In the genomic region with DNA sequence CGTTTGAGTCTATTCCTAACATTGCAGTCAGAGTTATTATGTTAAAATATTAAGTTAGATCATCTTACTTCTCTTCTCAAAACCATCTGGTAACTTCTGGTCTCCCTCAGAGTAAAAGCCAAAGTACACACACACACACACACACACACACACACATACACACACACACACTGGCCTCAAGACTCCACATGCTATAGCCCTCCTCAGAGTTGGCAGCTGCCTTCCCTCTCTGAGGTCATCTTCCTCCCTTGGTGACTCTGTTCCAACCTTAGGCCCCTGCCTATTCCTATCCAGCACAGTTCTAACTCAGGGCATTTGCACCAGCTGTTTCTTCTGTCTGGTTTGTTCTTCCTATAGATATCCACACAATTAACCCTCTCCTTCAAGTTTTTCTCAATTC, we compare ENCODE assay signal across 28 cellular contexts.
DNase-seq lines count a peak whose midpoint lies in the region; ATAC-seq and TF ChIP-seq lines count a peak whose summit lies in the region.
"Had no signal": no experiment of that assay in that cellular context is flagged by ENCODE, and none has a peak within 500 bp of the region (broad histone marks: within the 10 kb centered on the region; RNA-seq: fewer than 3 reads in every experiment).

No MANE protein-coding gene starts in this region.

- in situ Hi-C loops in HAP-1 (cut with MboI; ENCODE audit: low sequenced_read_pairs), result no loop called here

- CTCF ChIA-PET in HEK293 (lab: Yijun Ruan, JAX), result interaction anchor here (2.2 kb wide), 1 partner anchor 15 kb away, joined by 7 read pairs; no protein-coding TSS in a partner anchor

- peak overlapping the region; percentile 4 to 66 (median 49) for H3K27ac Mint-ChIP-seq in nephron
- H3K27ac Mint-ChIP-seq in progenitor cell of endocrine pancreas, result no peak overlapping the region
- H3K27ac Mint-ChIP-seq: activated naive CD4-positive, alpha-beta T cell treated with anti-CD3 and anti-CD28 coated beads, Interleukin-2, amount 50 U/mL, for 72 hours; activated T-helper 2 cell treated with anti-CD3 and anti-CD28 coated beads, Interferon-gamma antibody, Interleukin-2, Interleukin-4, amounts not matched to agents 10 μg/mL and 5 μg/mL and 100 μg/mL, durations not matched to agents 14 hours and 24 hours and 36 hours; GM23338; stimulated activated naive CD8-positive, alpha-beta T cell treated with anti-CD3 and anti-CD28 coated beads, Interleukin-15, amount 100 ng/mL, for 72 hours had no signal

- DNase-seq in adipocyte (ENCODE audit: low read depth) (peak; percentile 31), fibroblast of gingiva (ENCODE audit: low read depth) (peak; percentile 92), HAP-1 (ENCODE audit: low spot score in 2 of 2) (no peak), cerebellar nuclear complex (lab: John Stamatoyannopoulos, UW) (no peak), progenitor cell of endocrine pancreas (ENCODE audit: low spot score, unreplicated experiment) (no peak)
- no peak for DNase-seq in stimulated activated naive CD8-positive, alpha-beta T cell treated with anti-CD3 and anti-CD28 coated beads, Interleukin-15, Interleukin-2, amounts not matched to agents 100 U/mL and 50 U/mL, for 24 hours
- DNase-seq: activated CD4-positive, alpha-beta T cell treated with anti-CD3 and anti-CD28 coated beads, Interleukin-2, amount 50 U/mL, for 48 hours; activated CD4-positive, CD25-positive, alpha-beta regulatory T cell; activated CD8-positive, alpha-beta memory T cell treated with anti-CD3 and anti-CD28 coated beads, Interleukin-2, amount 50 U/mL, for 48 hours; colonic mucosa; KBM-7; NCI-H1436 treated with DMSO at 0.1 percent for 48 hours; NCI-H2107; NCI-H510A; NK-92 treated with Interleukin-12 subunit alpha and Interleukin-12 subunit beta, amount 100 ng/mL, for 24 hours; PC-9; right lobe of liver; SHP77 treated with DMSO at 0.1 percent for 48 hours; stimulated activated CD4-positive, alpha-beta T cell treated with anti-CD3 and anti-CD28 coated beads, Interleukin-15, amount 100 ng/mL, for 24 hours; stimulated activated naive CD8-positive, alpha-beta T cell treated with anti-CD3 and anti-CD28 coated beads, Interleukin-15, amount 100 ng/mL, for 72 hours; T1000; tibial artery had no signal

- H3K4me1 Mint-ChIP-seq in nephron (peaks cover 52% of the 10 kb centered on the region), progenitor cell of endocrine pancreas (ENCODE audit: low read depth) (peaks cover 10% of the 10 kb centered on the region)

- H3K9me3 ChIP-seq in HEK293 (ENCODE audit: control insufficient read depth, insufficient read depth, low read depth, low read length), result no peaks in the 10 kb centered on the region
- H3K9me3 ChIP-seq in adipocyte (ENCODE audit: control insufficient read depth, low read length), result no peaks in the 10 kb centered on the region
- no peaks in the 10 kb centered on the region for H3K9me3 ChIP-seq in HAP-1
- H3K9me3 ChIP-seq: colonic mucosa, right lobe of liver, tibial artery had no signal

- no peak for ATAC-seq in stimulated activated naive CD8-positive, alpha-beta T cell treated with anti-CD3 and anti-CD28 coated beads, Interleukin-15, Interleukin-2, amounts not matched to agents 100 U/mL and 50 U/mL, for 24 hours
- ATAC-seq: activated naive CD4-positive, alpha-beta T cell treated with anti-CD3 and anti-CD28 coated beads, Interleukin-2, amount 50 U/mL, for 72 hours; GM23338; right lobe of liver; stimulated activated naive CD8-positive, alpha-beta T cell treated with anti-CD3 and anti-CD28 coated beads, Interleukin-15, amount 100 ng/mL, for 72 hours had no signal

- no peak overlapping the region for H3K27ac ChIP-seq in HEK293 (ENCODE audit: extremely low read depth, low read depth, low read length)
- H3K27ac ChIP-seq: colonic mucosa, parathyroid adenoma, PC-9, right lobe of liver, tibial artery had no signal

- H3K36me3 Mint-ChIP-seq in nephron (ENCODE audit: low read depth) (no peaks in the 10 kb centered on the region), progenitor cell of endocrine pancreas (ENCODE audit: insufficient read depth) (no peaks in the 10 kb centered on the region)

- H3K36me3 ChIP-seq in HEK293 (ENCODE audit: control insufficient read depth in 2 of 2, insufficient read depth in 1 of 2, low read length in 2 of 2) (no peaks in the 10 kb centered on the region), adipocyte (ENCODE audit: control insufficient read depth, insufficient read depth, low read length, severe bottlenecking) (no peaks in the 10 kb centered on the region), HAP-1 (replicated peaks) (no peaks in the 10 kb centered on the region)
- H3K36me3 ChIP-seq: colonic mucosa, right lobe of liver, tibial artery had no signal

- no peaks in the 10 kb centered on the region for H3K9me3 Mint-ChIP-seq in nephron
- H3K9me3 Mint-ChIP-seq in progenitor cell of endocrine pancreas (ENCODE audit: low read depth), result no peaks in the 10 kb centered on the region
- H3K9me3 Mint-ChIP-seq: activated T-helper 2 cell treated with anti-CD3 and anti-CD28 coated beads, Interferon-gamma antibody, Interleukin-2, Interleukin-4, amounts not matched to agents 10 μg/mL and 5 μg/mL and 100 μg/mL, durations not matched to agents 14 hours and 24 hours and 36 hours had no signal

- H3K4me3 Mint-ChIP-seq in nephron (no peak overlapping the region), progenitor cell of endocrine pancreas (ENCODE audit: low read depth) (no peak overlapping the region)
- H3K4me3 Mint-ChIP-seq: GM23338; stimulated activated naive CD8-positive, alpha-beta T cell treated with anti-CD3 and anti-CD28 coated beads, Interleukin-15, amount 100 ng/mL, for 72 hours had no signal

- no peak overlapping the region for H3K9ac ChIP-seq in adipocyte (ENCODE audit: low read length)
- H3K9ac ChIP-seq: parathyroid adenoma had no signal

- no peaks in the 10 kb centered on the region for H3K27me3 ChIP-seq in adipocyte (replicated peaks; ENCODE audit: control insufficient read depth, insufficient read depth, low read length)
- H3K27me3 ChIP-seq in HAP-1 (ENCODE audit: low read depth), result peaks cover 3% of the 10 kb centered on the region; the same call in 1 of the 2 replicates
- H3K27me3 ChIP-seq: colonic mucosa, right lobe of liver, tibial artery had no signal

- H3K4me1 ChIP-seq in HEK293 (ENCODE audit: control insufficient read depth, insufficient read depth, low read length) (peaks cover 6% of the 10 kb centered on the region), adipocyte (ENCODE audit: control insufficient read depth, insufficient read depth, low read length) (peaks cover 3% of the 10 kb centered on the region), HAP-1 (no peaks in the 10 kb centered on the region)
- H3K4me1 ChIP-seq: colonic mucosa, parathyroid adenoma, right lobe of liver had no signal

- POLR2A ChIA-PET in HEK293 (lab: Yijun Ruan, JAX), result no interaction called here

- H3K27me3 Mint-ChIP-seq in nephron (ENCODE audit: low read depth) (no peaks in the 10 kb centered on the region), progenitor cell of endocrine pancreas (peaks cover 18% of the 10 kb centered on the region)

- no peak overlapping the region for H3K4me3 ChIP-seq in HEK293 (ENCODE audit: low read depth, low read length)
- no peak overlapping the region for H3K4me3 ChIP-seq in adipocyte (ENCODE audit: low read length)
- no peak overlapping the region for H3K4me3 ChIP-seq in HAP-1
- H3K4me3 ChIP-seq: colonic mucosa, GM23338, PC-9, right lobe of liver, tibial artery had no signal

- TF ChIP-seq CTCF in HEK293 (tag by site-specific recombination; IDR thresholded peaks at IDR 0.05) (no peak), nephron (IDR thresholded peaks at IDR 0.05; ENCODE audit: unreplicated experiment in 3 of 3) (no peak), progenitor cell of endocrine pancreas (IDR thresholded peaks at IDR 0.05; ENCODE audit: unreplicated experiment) (no peak)

TF ChIP-seq in HEK293, 187 proteins besides CTCF, POLR2A, EP300 and RAD21 (continues in another document):
- TF ChIP-seq ZNF639 (tag by site-specific recombination; IDR thresholded peaks at IDR 0.05) (0 out of 2 replicates have a peak, but pooled peaks have one; percentile 21), ZNF600 (tag by site-specific recombination; IDR thresholded peaks at IDR 0.05) (0 out of 2 replicates have a peak, but pooled peaks have one; percentile 31), ZSCAN4 (tag by site-specific recombination; IDR thresholded peaks at IDR 0.05) (peak; percentile 87), ZNF629 (tag by site-specific recombination; IDR thresholded peaks at IDR 0.05) (0 out of 2 replicates have a peak, but pooled peaks have one; percentile 34), ZNF785 (tag by site-specific recombination; IDR thresholded peaks at IDR 0.05) (0 out of 2 replicates have a peak, but pooled peaks have one; percentile 66)
- TF ChIP-seq, protein P1, sequence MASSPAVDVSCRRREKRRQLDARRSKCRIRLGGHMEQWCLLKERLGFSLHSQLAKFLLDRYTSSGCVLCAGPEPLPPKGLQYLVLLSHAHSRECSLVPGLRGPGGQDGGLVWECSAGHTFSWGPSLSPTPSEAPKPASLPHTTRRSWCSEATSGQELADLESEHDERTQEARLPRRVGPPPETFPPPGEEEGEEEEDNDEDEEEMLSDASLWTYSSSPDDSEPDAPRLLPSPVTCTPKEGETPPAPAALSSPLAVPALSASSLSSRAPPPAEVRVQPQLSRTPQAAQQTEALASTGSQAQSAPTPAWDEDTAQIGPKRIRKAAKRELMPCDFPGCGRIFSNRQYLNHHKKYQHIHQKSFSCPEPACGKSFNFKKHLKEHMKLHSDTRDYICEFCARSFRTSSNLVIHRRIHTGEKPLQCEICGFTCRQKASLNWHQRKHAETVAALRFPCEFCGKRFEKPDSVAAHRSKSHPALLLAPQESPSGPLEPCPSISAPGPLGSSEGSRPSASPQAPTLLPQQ (tag by site-specific recombination; IDR thresholded peaks at IDR 0.05), result peak; percentile 65; the same call in 1 of the 2 replicates

Comparison
In these comparisons a context has a peak if more than half of its experiments do, and no peak if none do; other contexts are left out.
1. DNase-seq: peak in adipocyte (single experiment) and fibroblast of gingiva (single experiment); none in stimulated activated naive CD8-positive, alpha-beta T cell treated with anti-CD3 and anti-CD28 coated beads, Interleukin-15, Interleukin-2, amounts not matched to agents 100 U/mL and 50 U/mL, for 24 hours (single experiment), HAP-1 (0 of 2), cerebellar nuclear complex (0 of 2) and progenitor cell of endocrine pancreas (single experiment).